ENCODE assay signal across 39 cellular contexts in the genomic region with DNA sequence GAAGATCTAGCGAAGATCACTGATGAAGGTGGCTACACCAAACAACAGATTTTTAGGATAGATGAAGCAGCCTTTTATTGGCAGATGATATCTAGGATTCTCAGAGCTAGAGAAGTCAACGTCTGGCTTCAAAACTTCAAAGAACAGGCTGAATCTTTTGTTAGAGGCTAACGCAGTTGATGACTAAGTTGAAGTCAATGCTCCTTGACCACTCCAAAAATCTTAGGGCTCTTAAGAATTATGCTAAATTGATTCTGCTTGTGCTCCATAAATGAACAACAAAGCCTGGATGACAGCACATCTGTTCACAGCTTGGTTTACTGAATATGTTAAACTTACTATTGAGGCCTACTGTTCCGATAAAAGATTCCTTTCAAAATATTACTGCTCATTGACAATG. TPM values are rescaled to one million over a fixed set of nuclear protein-coding genes. Genes with fewer than 3 reads are reported as not detected.
"Had no signal": no experiment of that assay in that cellular context is flagged by ENCODE, and none has a peak within 500 bp of the region (broad histone marks: within the 10 kb centered on the region; RNA-seq: fewer than 3 reads in every experiment).

No MANE protein-coding gene starts in this region.

- H3K4me3 ChIP-seq: ascending aorta, cardiac muscle cell had no signal

- H3K27ac Mint-ChIP-seq: activated B cell treated with CpG ODN at 0.5 μM for 24 hours; activated CD4-positive, alpha-beta memory T cell treated with anti-CD3 and anti-CD28 coated beads for 36 hours; activated CD4-positive, alpha-beta T cell treated with anti-CD3 and anti-CD28 coated beads, Interleukin-2, amount 10 ng/mL, durations not matched to agents 24 days and 14 days; activated CD8-positive, alpha-beta T cell treated with anti-CD3 and anti-CD28 coated beads for 36 hours; activated naive CD4-positive, alpha-beta T cell treated with anti-CD3 and anti-CD28 coated beads, Interleukin-2, amount 10 ng/mL, durations not matched to agents 7 days and 5 days; activated naive CD4-positive, alpha-beta T cell treated with anti-CD3 and anti-CD28 coated beads, Interleukin-2, amount 50 U/mL, for 24 hours; activated naive CD8-positive, alpha-beta T cell; activated naive CD8-positive, alpha-beta T cell treated with anti-CD3 and anti-CD28 coated beads, Interleukin-2, amount 10 ng/mL, durations not matched to agents 7 days and 5 days; activated naive CD8-positive, alpha-beta T cell treated with anti-CD3 and anti-CD28 coated beads, Interleukin-2, amount 50 U/mL, for 24 hours; activated T-cell treated with anti-CD3 and anti-CD28 coated beads, Interleukin-2, amount 50 U/mL, for 72 hours; activated T-helper 1 cell treated with anti-CD3 and anti-CD28 coated beads, Interleukin-12 subunit alpha, Interleukin-12 subunit beta, Interleukin-2, Interleukin-4 antibody, amounts not matched to agents 30 ng/mL and 10 ng/mL and 1 ng/mL, durations not matched to agents 14 hours and 24 hours and 36 hours; activated T-helper 17 cell treated with anti-CD3 and anti-CD28 coated beads, Interleukin-2, amount 50 U/mL, for 72 hours; brain; T-helper 1 cell treated with Interleukin-12 subunit alpha and Interleukin-12 subunit beta and Interleukin-4 antibody, amounts not matched to agents 30 μg/mL and 1 μg/mL, for 36 hours; T-helper 2 cell treated with Interferon-gamma antibody and Interleukin-4, amounts not matched to agents 5 μg/mL and 100 μg/mL, for 36 hours had no signal

- H3K9me3 ChIP-seq: ascending aorta had no signal

- DNase-seq: activated B cell treated with CpG ODN at 0.5 μM for 24 hours; activated CD4-positive, alpha-beta memory T cell treated with anti-CD3 and anti-CD28 coated beads for 36 hours; activated CD4-positive, alpha-beta T cell treated with anti-CD3 and anti-CD28 coated beads for 4 hours; activated CD4-positive, alpha-beta T cell treated with anti-CD3 and anti-CD28 coated beads, Interleukin-2, amount 10 ng/mL, durations not matched to agents 24 days and 14 days; activated CD4-positive, alpha-beta T cell treated with anti-CD3 and anti-CD28 coated beads, Interleukin-2, amount 50 U/mL, for 1 hour; activated CD4-positive, alpha-beta T cell treated with anti-CD3 and anti-CD28 coated beads, Interleukin-2, amount 50 U/mL, for 4 hours; activated CD4-positive, CD25-positive, alpha-beta regulatory T cell treated with anti-CD3 and anti-CD28 coated beads, Interleukin-2, amount 50 U/mL, for 72 hours; activated CD8-positive, alpha-beta memory T cell treated with anti-CD3 and anti-CD28 coated beads, Interleukin-2, amount 50 U/mL, for 4 hours; activated CD8-positive, alpha-beta T cell treated with anti-CD3 and anti-CD28 coated beads for 36 hours; activated effector memory CD4-positive, alpha-beta T cell treated with anti-CD3 and anti-CD28 coated beads, Interleukin-2, amount 50 U/mL, for 16 hours; activated gamma-delta T cell treated with Interleukin-2 at 50 U/mL for 16 hours; activated naive CD4-positive, alpha-beta T cell; activated naive CD4-positive, alpha-beta T cell treated with anti-CD3 and anti-CD28 coated beads, Interleukin-2, amount 10 ng/mL, durations not matched to agents 7 days and 5 days; activated naive CD8-positive, alpha-beta T cell treated with anti-CD3 and anti-CD28 coated beads, Interleukin-2, amount 10 ng/mL, durations not matched to agents 7 days and 5 days; activated naive CD8-positive, alpha-beta T cell treated with anti-CD3 and anti-CD28 coated beads, Interleukin-2, amount 50 U/mL, for 24 hours; activated T-cell treated with anti-CD3 and anti-CD28 coated beads for 4 hours; activated T-cell treated with anti-CD3 and anti-CD28 coated beads, Interleukin-2, amount 50 U/mL, for 1 hour; activated T-cell treated with anti-CD3 and anti-CD28 coated beads, Interleukin-2, amount 50 U/mL, for 4 hours; activated T-cell treated with anti-CD3 and anti-CD28 coated beads, Interleukin-2, amount 50 U/mL, for 72 hours; amygdala; anterior cingulate cortex; caudate nucleus; cerebellar nuclear complex; T-helper 1 cell; T-helper 2 cell; T-helper 9 cell had no signal

- H3K4me1 Mint-ChIP-seq: activated CD4-positive, alpha-beta T cell treated with anti-CD3 and anti-CD28 coated beads, Interleukin-2, amount 10 ng/mL, durations not matched to agents 24 days and 14 days; activated naive CD4-positive, alpha-beta T cell treated with anti-CD3 and anti-CD28 coated beads, Interleukin-2, amount 10 ng/mL, durations not matched to agents 7 days and 5 days; activated naive CD4-positive, alpha-beta T cell treated with anti-CD3 and anti-CD28 coated beads, Interleukin-2, amount 50 U/mL, for 24 hours; activated naive CD8-positive, alpha-beta T cell treated with anti-CD3 and anti-CD28 coated beads, Interleukin-2, amount 10 ng/mL, durations not matched to agents 7 days and 5 days; activated naive CD8-positive, alpha-beta T cell treated with anti-CD3 and anti-CD28 coated beads, Interleukin-2, amount 50 U/mL, for 24 hours; activated T-helper 17 cell treated with anti-CD3 and anti-CD28 coated beads, Interleukin-2, amount 50 U/mL, for 72 hours; brain; central memory CD8-positive, alpha-beta T cell had no signal

- H3K4me1 ChIP-seq: ascending aorta had no signal

- H3K36me3 ChIP-seq: ascending aorta, cardiac muscle cell had no signal

- H3K9me3 Mint-ChIP-seq: activated CD4-positive, alpha-beta T cell treated with anti-CD3 and anti-CD28 coated beads, Interleukin-2, amount 10 ng/mL, durations not matched to agents 24 days and 14 days; activated CD8-positive, alpha-beta T cell treated with anti-CD3 and anti-CD28 coated beads for 36 hours; activated naive CD4-positive, alpha-beta T cell treated with anti-CD3 and anti-CD28 coated beads, Interleukin-2, amount 10 ng/mL, durations not matched to agents 7 days and 5 days; activated naive CD4-positive, alpha-beta T cell treated with anti-CD3 and anti-CD28 coated beads, Interleukin-2, amount 50 U/mL, for 24 hours; activated naive CD8-positive, alpha-beta T cell treated with anti-CD3 and anti-CD28 coated beads, Interleukin-2, amount 10 ng/mL, durations not matched to agents 7 days and 5 days; activated naive CD8-positive, alpha-beta T cell treated with anti-CD3 and anti-CD28 coated beads, Interleukin-2, amount 50 U/mL, for 24 hours; activated T-cell treated with anti-CD3 and anti-CD28 coated beads, Interleukin-2, amount 50 U/mL, for 4 hours; activated T-cell treated with anti-CD3 and anti-CD28 coated beads, Interleukin-2, amount 50 U/mL, for 72 hours; activated T-helper 1 cell treated with anti-CD3 and anti-CD28 coated beads, Interleukin-12 subunit alpha, Interleukin-12 subunit beta, Interleukin-2, Interleukin-4 antibody, amounts not matched to agents 30 ng/mL and 10 ng/mL and 1 ng/mL, durations not matched to agents 14 hours and 24 hours and 36 hours; activated T-helper 17 cell treated with anti-CD3 and anti-CD28 coated beads, Interleukin-2, amount 50 U/mL, for 72 hours; central memory CD8-positive, alpha-beta T cell; T-helper 1 cell treated with Interleukin-12 subunit alpha and Interleukin-12 subunit beta and Interleukin-4 antibody, amounts not matched to agents 30 μg/mL and 1 μg/mL, for 36 hours; T-helper 2 cell treated with Interferon-gamma antibody and Interleukin-4, amounts not matched to agents 5 μg/mL and 100 μg/mL, for 36 hours had no signal

- FAIRE-seq: bronchial epithelial cell, TTC549 had no signal

- H3K27me3 ChIP-seq: ascending aorta, cardiac muscle cell had no signal

- H3K4me3 Mint-ChIP-seq: activated B cell treated with CpG ODN at 0.5 μM for 24 hours; activated CD4-positive, alpha-beta memory T cell treated with anti-CD3 and anti-CD28 coated beads for 36 hours; activated CD4-positive, alpha-beta T cell treated with anti-CD3 and anti-CD28 coated beads, Interleukin-2, amount 10 ng/mL, durations not matched to agents 24 days and 14 days; activated CD8-positive, alpha-beta T cell treated with anti-CD3 and anti-CD28 coated beads for 36 hours; activated naive CD4-positive, alpha-beta T cell treated with anti-CD3 and anti-CD28 coated beads, Interleukin-2, amount 10 ng/mL, durations not matched to agents 7 days and 5 days; activated naive CD4-positive, alpha-beta T cell treated with anti-CD3 and anti-CD28 coated beads, Interleukin-2, amount 50 U/mL, for 24 hours; activated naive CD8-positive, alpha-beta T cell; activated naive CD8-positive, alpha-beta T cell treated with anti-CD3 and anti-CD28 coated beads, Interleukin-2, amount 10 ng/mL, durations not matched to agents 7 days and 5 days; activated naive CD8-positive, alpha-beta T cell treated with anti-CD3 and anti-CD28 coated beads, Interleukin-2, amount 50 U/mL, for 24 hours; activated T-cell treated with anti-CD3 and anti-CD28 coated beads, Interleukin-2, amount 50 U/mL, for 4 hours; activated T-cell treated with anti-CD3 and anti-CD28 coated beads, Interleukin-2, amount 50 U/mL, for 72 hours; activated T-helper 1 cell treated with anti-CD3 and anti-CD28 coated beads, Interleukin-12 subunit alpha, Interleukin-12 subunit beta, Interleukin-2, Interleukin-4 antibody, amounts not matched to agents 30 ng/mL and 10 ng/mL and 1 ng/mL, durations not matched to agents 14 hours and 24 hours and 36 hours; activated T-helper 17 cell treated with anti-CD3 and anti-CD28 coated beads, Interleukin-2, amount 50 U/mL, for 72 hours; brain; central memory CD8-positive, alpha-beta T cell; T-helper 1 cell treated with Interleukin-12 subunit alpha and Interleukin-12 subunit beta and Interleukin-4 antibody, amounts not matched to agents 30 μg/mL and 1 μg/mL, for 36 hours; T-helper 2 cell treated with Interferon-gamma antibody and Interleukin-4, amounts not matched to agents 5 μg/mL and 100 μg/mL, for 36 hours had no signal

- H3K27ac ChIP-seq: ascending aorta, VCaP had no signal

- H3K36me3 Mint-ChIP-seq: activated CD4-positive, alpha-beta memory T cell treated with anti-CD3 and anti-CD28 coated beads for 36 hours; activated naive CD4-positive, alpha-beta T cell treated with anti-CD3 and anti-CD28 coated beads, Interleukin-2, amount 10 ng/mL, durations not matched to agents 7 days and 5 days; activated naive CD4-positive, alpha-beta T cell treated with anti-CD3 and anti-CD28 coated beads, Interleukin-2, amount 50 U/mL, for 24 hours; activated naive CD8-positive, alpha-beta T cell; activated naive CD8-positive, alpha-beta T cell treated with anti-CD3 and anti-CD28 coated beads, Interleukin-2, amount 10 ng/mL, durations not matched to agents 7 days and 5 days; brain had no signal

RNA-seq across cellular contexts. Expression of a gene that starts 13.0 kb away (rescaled TPM):
- total RNA-seq: ascending aorta had no signal
